In genomic region chr10:132428486-132428885, GRCh38 we compare ENCODE assay signal across 21 cellular contexts.
"Had no signal": no experiment of that assay in that cellular context is flagged by ENCODE, and none has a peak within 500 bp of the region (broad histone marks: within the 10 kb centered on the region; RNA-seq: fewer than 3 reads in every experiment).

No MANE protein-coding gene starts in this region.

- H3K27me3 ChIP-seq: SJCRH30 had no signal

- H3K36me3 ChIP-seq: SJCRH30 had no signal

- H3K9ac ChIP-seq: KMS-11 had no signal

- H2AFZ ChIP-seq: PC-9 had no signal

- H3K27ac ChIP-seq: KMS-11, PC-9, SJCRH30, SK-N-MC had no signal

- ATAC-seq: Right ventricle myocardium inferior, SK-N-SH treated with all-trans-retinoic acid at 6 μM for 48 hours had no signal

- H3K9me3 ChIP-seq: SJCRH30 had no signal

- DNase-seq: Karpas-422, KBM-7, MM.1S, MV-4-11, NCI-H1417 treated with DMSO at 0.1 percent for 48 hours, NCI-H1436 treated with DMSO at 0.1 percent for 48 hours, NCI-H1694 treated with DMSO at 0.1 percent for 48 hours, NCI-H187 treated with DMSO at 0.1 percent for 48 hours, NCI-H2171 treated with DMSO at 0.1 percent for 48 hours, NCI-H2227 treated with DMSO at 0.1 percent for 48 hours, NCI-H446, NCI-H524 treated with DMSO at 0.1 percent for 48 hours, NCI-H526 treated with DMSO at 0.1 percent for 48 hours, NCI-H774, PC-9, SIG-M5, SJCRH30 had no signal

- H3K4me3 ChIP-seq: PC-9, SJCRH30, SK-N-MC had no signal

- H3K4me2 ChIP-seq: KMS-11, PC-9 had no signal
